Comparison of ENCODE assay signal across 21 cellular contexts in genomic region chr11:91630916-91631673, GRCh38.
"Had no signal": no experiment of that assay in that cellular context is flagged by ENCODE, and none has a peak within 500 bp of the region (broad histone marks: within the 10 kb centered on the region; RNA-seq: fewer than 3 reads in every experiment).

No MANE protein-coding gene starts in this region.

- H2AFZ ChIP-seq: hepatocyte, parathyroid adenoma had no signal

- H3K27ac ChIP-seq: colonic mucosa, foreskin keratinocyte, hepatocyte, parathyroid adenoma, prostate gland, right lobe of liver, skin epidermis, stomach had no signal

- H3K4me3 ChIP-seq: colonic mucosa, hepatocyte, lung, prostate gland, right lobe of liver, skin epidermis, stomach had no signal

- H3K27me3 ChIP-seq: colonic mucosa, foreskin keratinocyte, hepatocyte, right lobe of liver, stomach had no signal

- H3K4me1 ChIP-seq: colonic mucosa, foreskin keratinocyte, parathyroid adenoma, prostate gland, stomach had no signal

- H3K9me3 ChIP-seq: colonic mucosa, prostate gland, right lobe of liver, stomach had no signal

- H3K36me3 ChIP-seq: colonic mucosa, prostate gland, right lobe of liver, stomach had no signal

- DNase-seq: colonic mucosa; effector CD4-positive, alpha-beta T cell; endodermal cell; erythroblast; foreskin keratinocyte; head of caudate nucleus; kidney; left cardiac atrium; left ventricle myocardium superior; mesenchymal stem cell; midbrain; right lobe of liver; stimulated activated CD4-positive, alpha-beta T cell treated with anti-CD3 and anti-CD28 coated beads, Interleukin-12 subunit alpha, Interleukin-12 subunit beta, amount 100 ng/mL, for 4 hours; stimulated activated naive CD4-positive, alpha-beta T cell; stomach; trophoblast cell had no signal
